Comparison of ENCODE assay signal across 10 cellular contexts in the genomic region with DNA sequence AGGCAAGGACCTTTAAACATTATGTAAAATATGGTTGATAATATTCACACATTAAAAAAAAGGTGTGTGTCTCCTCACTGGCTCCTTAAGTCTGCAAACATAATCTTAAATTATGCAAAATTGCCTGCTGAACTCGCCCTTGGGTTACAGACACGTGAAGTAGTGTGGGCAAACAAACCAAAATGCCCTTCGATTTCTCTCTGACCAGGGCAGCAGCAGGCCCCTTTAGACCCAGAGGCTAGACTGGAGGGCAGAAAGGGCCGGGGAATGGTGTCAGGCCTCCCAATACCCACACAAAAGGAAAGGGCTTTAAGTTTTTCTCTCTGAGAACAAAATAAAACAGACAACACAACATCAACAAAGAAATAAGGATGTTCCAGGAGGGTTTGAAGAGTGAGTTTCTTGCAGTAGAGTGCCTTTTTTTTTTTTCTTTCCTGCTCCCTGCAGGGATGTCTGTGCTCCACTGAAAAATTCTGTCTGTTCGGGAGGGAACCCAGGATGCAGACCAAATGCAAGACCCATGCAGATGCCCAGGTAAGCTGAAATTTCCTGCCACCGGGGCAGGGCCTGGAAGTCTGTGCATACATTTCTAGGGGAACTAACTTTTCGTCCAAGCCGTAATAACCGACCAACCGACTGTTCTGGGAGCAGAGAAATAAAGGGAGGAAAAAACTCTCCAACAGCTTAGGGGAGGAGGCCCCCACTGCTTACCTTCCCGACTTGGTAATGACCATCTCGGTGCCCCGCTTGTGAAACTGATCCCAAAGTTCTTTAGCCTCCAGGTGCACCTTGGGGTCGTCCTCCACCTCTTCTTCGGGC. TPM values are rescaled to one million over a fixed set of nuclear protein-coding genes. Genes with fewer than 3 reads are reported as not detected.
DNase-seq lines count a peak whose midpoint lies in the region; ATAC-seq and TF ChIP-seq lines count a peak whose summit lies in the region.
"Had no signal": no experiment of that assay in that cellular context is flagged by ENCODE, and none has a peak within 500 bp of the region (broad histone marks: within the 10 kb centered on the region; RNA-seq: fewer than 3 reads in every experiment).

No MANE protein-coding gene starts in this region.

- peak overlapping the region; percentile 99 for H3K4me2 ChIP-seq in GM23248 (ENCODE audit: unreplicated experiment)

- H3K4me1 Mint-ChIP-seq in T-helper 17 cell = peaks cover 22% of the 10 kb centered on the region

- TF ChIP-seq CTCF in gastrocnemius medialis (IDR thresholded peaks at IDR 0.05 in 4 of 5, conservative IDR thresholded peaks at IDR 0.05 in 1 of 5) = no peak

- H3K27ac ChIP-seq in GM23248 (peak overlapping the region; percentile 97), right cardiac atrium (ENCODE audit: low read length) (peak overlapping the region; percentile 96), gastrocnemius medialis (peak overlapping the region; percentile 85 to 97 (median 94))

- H3K4me3 Mint-ChIP-seq in T-helper 17 cell = peak overlapping the region; percentile 89

- no peaks in the 10 kb centered on the region for H3K27me3 ChIP-seq in GM23248 (replicated peaks; ENCODE audit: insufficient read depth)
- no peaks in the 10 kb centered on the region for H3K27me3 ChIP-seq in right cardiac atrium (ENCODE audit: control insufficient read depth, insufficient read depth)
- H3K27me3 ChIP-seq in gastrocnemius medialis = peaks cover 0 to 12% (median 0%) of the 10 kb centered on the region in 3 donors

- H3K4me3 ChIP-seq in GM23248 = peak overlapping the region; percentile 98
- peak overlapping the region; percentile 91 for H3K4me3 ChIP-seq in right cardiac atrium (ENCODE audit: low read length)
- H3K4me3 ChIP-seq in gastrocnemius medialis = peak overlapping the region; percentile 65 to 88 (median 76)

- in situ Hi-C loops in GM23248 (cut with MboI) = loop anchor here (25.0 kb wide), 1 partner anchor 680 kb away; no protein-coding TSS in a partner anchor
- in situ Hi-C loops in gastrocnemius medialis (cut with MboI; ENCODE audit: low sequenced_read_pairs in 4 of 4) = loop anchor here in 1 of 4 donors (25.0 kb wide), 1 partner anchor 655 kb away; no protein-coding TSS in a partner anchor

- DNase-seq in GM23248 (peak; percentile 44), T-helper 17 cell (no peak), right cardiac atrium (no peak), gastrocnemius medialis (no peak), dedifferentiated amniotic fluid mesenchymal stem cell (ENCODE audit: extremely low spot score) (no peak), iPS-NIHi11 (ENCODE audit: low spot score) (no peak)
- no peak for DNase-seq in stimulated activated CD4-positive, alpha-beta T cell treated with anti-CD3 and anti-CD28 coated beads, Interleukin-1b, Interleukin-23, amount 100 ng/mL, for 48 hours
- DNase-seq: activated CD4-positive, alpha-beta T cell treated with anti-CD3 and anti-CD28 coated beads, Interleukin-2, amount 50 U/mL, for 1 hour; stimulated activated CD8-positive, alpha-beta memory T cell treated with anti-CD3 and anti-CD28 coated beads, Interleukin-4, amount 100 ng/mL, for 48 hours had no signal

- peaks cover 97% of the 10 kb centered on the region for H3K27me3 Mint-ChIP-seq in T-helper 17 cell

- peaks cover 48% of the 10 kb centered on the region for H3F3A ChIP-seq in GM23248 (ENCODE audit: insufficient read depth)

- no peak for TF ChIP-seq POLR2A in gastrocnemius medialis (IDR thresholded peaks at IDR 0.05)

- no peaks in the 10 kb centered on the region for H3K9me2 ChIP-seq in GM23248 (ENCODE audit: insufficient read depth)

- H3K9me3 ChIP-seq in GM23248 (ENCODE audit: low read depth) = no peaks in the 10 kb centered on the region
- peaks cover 3% of the 10 kb centered on the region for H3K9me3 ChIP-seq in T-helper 17 cell (ENCODE audit: control insufficient read depth, low read length, poor library complexity, severe bottlenecking)
- no peaks in the 10 kb centered on the region for H3K9me3 ChIP-seq in right cardiac atrium (ENCODE audit: control insufficient read depth, low read length)
- no peaks in the 10 kb centered on the region for H3K9me3 ChIP-seq in gastrocnemius medialis

- WGBS in GM23248 (ENCODE audit: low coverage in 1 of 2, low lambda C conversion rate in 2 of 2, missing lambda C conversion rate in 2 of 2), 2 experiments = 0 to 1% methylated on average over 15 of the region's 15 CpGs
- WGBS in right cardiac atrium = 15% methylated on average over 15 of the region's 15 CpGs

- intact Hi-C loops in right cardiac atrium (cut with DNase I) (no loop called here), gastrocnemius medialis (cut with DNase I; ENCODE audit: low total_unique reads) (loop anchor here (5.0 to 10.0 kb wide), 3 partner anchors 545 to 772 kb away; no protein-coding TSS in a partner anchor)

- peaks cover 66% of the 10 kb centered on the region for H3K79me2 ChIP-seq in GM23248 (ENCODE audit: insufficient read depth)

- H3K36me3 Mint-ChIP-seq in T-helper 17 cell (ENCODE audit: low read depth) = peaks cover 7% of the 10 kb centered on the region

- no peaks in the 10 kb centered on the region for H4K20me1 ChIP-seq in GM23248 (ENCODE audit: insufficient read depth)

- no peak overlapping the region for H3K27ac Mint-ChIP-seq in T-helper 17 cell

- H3K36me3 ChIP-seq in GM23248 (ENCODE audit: low read depth) = peaks cover 14% of the 10 kb centered on the region
- H3K36me3 ChIP-seq in gastrocnemius medialis = peaks cover 0 to 26% of the 10 kb centered on the region in 2 donors

- peaks cover 26% of the 10 kb centered on the region for H3K4me1 ChIP-seq in GM23248 (ENCODE audit: insufficient read depth)
- H3K4me1 ChIP-seq in right cardiac atrium (ENCODE audit: control insufficient read depth, insufficient read depth, low read length) = no peaks in the 10 kb centered on the region
- peaks cover 12 to 15% of the 10 kb centered on the region in 2 donors for H3K4me1 ChIP-seq in gastrocnemius medialis

- H2AFZ ChIP-seq in GM23248 = no peak overlapping the region

- ATAC-seq in T-helper 17 cell (no peak), right cardiac atrium (no peak), gastrocnemius medialis (no peak), HG03139 (IDR thresholded peaks at IDR 0.05; ENCODE audit: unreplicated experiment) (no peak)

- peak overlapping the region; percentile 98 for H3K9ac ChIP-seq in GM23248

RNA-seq across cellular contexts. Expression of a gene that starts 1.7 kb away (rescaled TPM):
- total RNA-seq in GM23248 (2014; rRNA removed; shearing (Covaris generic)) = 25.1 and 34.0 TPM in 2 replicates
- polyA plus RNA-seq in GM23248 (2016; fragmentation: Nextera tagmentation; extraction: Ambion mirVana) (29.2 TPM in 2 replicates), right cardiac atrium (13.9 TPM)
- total RNA-seq in T-helper 17 cell (under 1 TPM in 1 of 2 donors, not detected in 1; 0.10 TPM), right cardiac atrium (10 to 100 TPM in 1 of 4 donors, 1 to 10 TPM in 3; 7.6 to 19.0 (median 9.0) TPM), gastrocnemius medialis (10 to 100 TPM in 3 of 4 donors, 1 to 10 TPM in 1; 7.5 to 16.7 (median 11.9) TPM)

Comparison
In these comparisons a context has a peak if more than half of its experiments do, and no peak if none do; other contexts are left out.
1. RNA of a gene that starts 1.7 kb away (total RNA-seq): 25.1 to 34.0 TPM in GM23248, 7.5 to 16.7 TPM in gastrocnemius medialis and 7.6 to 19.0 TPM in right cardiac atrium; 0.10 TPM in T-helper 17 cell; every median in the first group is over 4 times any median in the second.
2. Peak in every context shown above with its lines, with median percentiles within 50 percentile points of each other: H3K27ac ChIP-seq and H3K4me3 ChIP-seq.